Comparison of ENCODE assay signal across 15 cellular contexts in the genomic region with DNA sequence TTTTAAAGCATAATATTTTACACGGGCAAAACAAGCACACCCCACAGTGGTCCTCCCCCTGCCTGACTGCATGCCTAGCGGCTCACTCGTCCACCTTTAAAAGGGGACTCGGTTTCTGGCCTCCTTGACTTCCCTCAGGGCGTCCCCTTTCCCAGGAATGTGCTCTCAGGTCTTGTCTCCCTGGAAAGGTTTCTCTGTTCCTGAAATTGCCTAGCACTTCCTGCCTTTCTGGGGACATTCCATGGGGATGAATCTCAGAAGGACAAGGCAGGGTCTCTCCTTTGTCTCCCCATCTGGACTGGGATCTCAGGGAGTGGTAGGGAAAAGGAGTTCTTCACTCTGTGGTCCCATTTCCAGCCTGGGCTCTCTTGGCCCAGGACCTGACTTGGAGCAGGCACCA. TPM values are rescaled to one million over a fixed set of nuclear protein-coding genes. Genes with fewer than 3 reads are reported as not detected.
"Had no signal": no experiment of that assay in that cellular context is flagged by ENCODE, and none has a peak within 500 bp of the region (broad histone marks: within the 10 kb centered on the region; RNA-seq: fewer than 3 reads in every experiment).

No MANE protein-coding gene starts in this region.

- H3K4me1 Mint-ChIP-seq: stimulated activated effector memory CD8-positive, alpha-beta T cell treated with anti-CD3 and anti-CD28 coated beads, Interleukin-12 subunit alpha, Interleukin-12 subunit beta, amount 100 ng/mL, for 72 hours had no signal

- DNase-seq: activated gamma-delta T cell; amygdala; cerebellar nuclear complex; effector memory CD8-positive, alpha-beta T cell; left lung; mesenchymal stem cell; ovary had no signal

- H3K4me3 ChIP-seq: left lung, ovary, tibial nerve had no signal

- H3K27ac Mint-ChIP-seq: activated naive CD8-positive, alpha-beta T cell; dendritic cell treated with granulocyte-macrophage colony-stimulating factor and Interleukin-4, amounts not matched to agents 40 ng/mL and 50 ng/mL, for 4 days; effector memory CD8-positive, alpha-beta T cell; stimulated activated effector memory CD8-positive, alpha-beta T cell treated with anti-CD3 and anti-CD28 coated beads, Interleukin-12 subunit alpha, Interleukin-12 subunit beta, amount 100 ng/mL, for 72 hours had no signal

- H3K9me3 Mint-ChIP-seq: brain; dendritic cell treated with granulocyte-macrophage colony-stimulating factor and Interleukin-4, amounts not matched to agents 40 ng/mL and 50 ng/mL, for 4 days; effector memory CD8-positive, alpha-beta T cell; neural crest cell; stimulated activated effector memory CD8-positive, alpha-beta T cell treated with anti-CD3 and anti-CD28 coated beads, Interleukin-12 subunit alpha, Interleukin-12 subunit beta, amount 100 ng/mL, for 72 hours had no signal

- H3K27me3 ChIP-seq: ovary had no signal

- H3K4me3 Mint-ChIP-seq: activated naive CD8-positive, alpha-beta T cell; brain; dendritic cell treated with granulocyte-macrophage colony-stimulating factor and Interleukin-4, amounts not matched to agents 40 ng/mL and 50 ng/mL, for 4 days; effector memory CD8-positive, alpha-beta T cell; neural crest cell; stimulated activated effector memory CD8-positive, alpha-beta T cell treated with anti-CD3 and anti-CD28 coated beads, Interleukin-12 subunit alpha, Interleukin-12 subunit beta, amount 100 ng/mL, for 72 hours had no signal

- H3K36me3 ChIP-seq: left lung, ovary, tibial nerve had no signal

- ATAC-seq: activated CD4-positive, CD25-positive, alpha-beta regulatory T cell treated with anti-CD3 and anti-CD28 coated beads, Interleukin-2, amount 50 U/mL, for 24 hours; effector memory CD8-positive, alpha-beta T cell; left lung; stimulated activated effector memory CD8-positive, alpha-beta T cell treated with anti-CD3 and anti-CD28 coated beads, Interleukin-12 subunit alpha, Interleukin-12 subunit beta, amount 100 ng/mL, for 72 hours had no signal

- H3K27ac ChIP-seq: left lung, ovary, tibial nerve had no signal

- H3K36me3 Mint-ChIP-seq: activated naive CD8-positive, alpha-beta T cell; brain; stimulated activated effector memory CD8-positive, alpha-beta T cell treated with anti-CD3 and anti-CD28 coated beads, Interleukin-12 subunit alpha, Interleukin-12 subunit beta, amount 100 ng/mL, for 72 hours had no signal

- H3K9me3 ChIP-seq: left lung, ovary, tibial nerve had no signal

RNA-seq across cellular contexts. Expression of gene TCF15, which starts 4.9 kb away (rescaled TPM):
- total RNA-seq: T-helper 2 cell treated with Interferon-gamma antibody and Interleukin-4, amounts not matched to agents 100 ng/mL and 5 ng/mL, for 36 hours had no signal
